1 cellular context compared by ENCODE assay signal in the genomic region with DNA sequence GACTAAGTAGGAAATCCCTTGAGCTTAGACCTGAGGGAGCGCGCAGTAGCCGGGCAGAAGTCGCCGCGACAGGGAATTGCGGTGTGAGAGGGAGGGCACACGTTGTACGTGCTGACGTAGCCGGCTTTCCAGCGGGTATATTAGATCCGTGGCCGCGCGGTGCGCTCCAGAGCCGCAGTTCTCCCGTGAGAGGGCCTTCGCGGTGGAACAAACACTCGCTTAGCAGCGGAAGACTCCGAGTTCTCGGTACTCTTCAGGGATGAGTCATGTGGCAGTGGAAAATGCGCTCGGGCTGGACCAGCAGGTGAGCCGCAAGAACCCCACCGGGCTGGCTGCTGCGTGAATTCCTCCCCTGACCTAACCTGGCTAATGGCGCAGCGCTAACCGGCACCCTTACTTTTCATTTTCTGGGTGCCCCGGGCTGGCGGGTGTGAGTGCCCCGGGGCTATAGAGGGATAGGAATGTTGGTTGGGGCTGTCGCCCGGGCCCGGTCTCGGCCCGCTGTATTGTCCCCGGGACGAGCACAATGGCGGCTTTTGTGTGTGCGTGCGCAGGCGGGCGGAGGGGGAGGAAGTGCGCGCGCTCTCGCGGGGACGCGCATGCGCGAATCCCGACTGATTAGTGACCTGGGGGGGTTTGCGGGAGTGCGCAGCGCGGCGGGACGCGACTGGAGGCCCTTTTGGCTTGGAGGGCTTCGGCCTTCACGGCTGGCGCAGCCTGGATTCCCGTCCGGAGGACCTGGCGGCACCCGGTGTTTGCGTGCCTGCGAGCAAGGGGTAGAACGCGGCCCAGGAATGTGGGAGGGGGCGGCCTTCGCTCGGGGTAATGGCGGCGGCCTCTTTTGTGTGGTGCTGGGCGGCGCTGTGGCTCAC.
TF ChIP-seq lines count a peak whose summit lies in the region.

A gene (plus strand): TSS at position 169 of the 872 bp plus-strand sequence. CDS start 91 bp downstream, at position 260.

TF ChIP-seq in H1, 55 proteins besides CTCF, POLR2A, EP300 and RAD21 (continued from another document):
- TF ChIP-seq, protein P1, sequence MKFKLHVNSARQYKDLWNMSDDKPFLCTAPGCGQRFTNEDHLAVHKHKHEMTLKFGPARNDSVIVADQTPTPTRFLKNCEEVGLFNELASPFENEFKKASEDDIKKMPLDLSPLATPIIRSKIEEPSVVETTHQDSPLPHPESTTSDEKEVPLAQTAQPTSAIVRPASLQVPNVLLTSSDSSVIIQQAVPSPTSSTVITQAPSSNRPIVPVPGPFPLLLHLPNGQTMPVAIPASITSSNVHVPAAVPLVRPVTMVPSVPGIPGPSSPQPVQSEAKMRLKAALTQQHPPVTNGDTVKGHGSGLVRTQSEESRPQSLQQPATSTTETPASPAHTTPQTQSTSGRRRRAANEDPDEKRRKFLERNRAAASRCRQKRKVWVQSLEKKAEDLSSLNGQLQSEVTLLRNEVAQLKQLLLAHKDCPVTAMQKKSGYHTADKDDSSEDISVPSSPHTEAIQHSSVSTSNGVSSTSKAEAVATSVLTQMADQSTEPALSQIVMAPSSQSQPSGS (IDR thresholded peaks at IDR 0.05; ENCODE audit: low read length) = 0 out of 2 replicates have a peak, but pooled peaks have one; percentile 3
- TF ChIP-seq, protein P2, sequence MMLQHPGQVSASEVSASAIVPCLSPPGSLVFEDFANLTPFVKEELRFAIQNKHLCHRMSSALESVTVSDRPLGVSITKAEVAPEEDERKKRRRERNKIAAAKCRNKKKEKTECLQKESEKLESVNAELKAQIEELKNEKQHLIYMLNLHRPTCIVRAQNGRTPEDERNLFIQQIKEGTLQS (IDR thresholded peaks at IDR 0.05; ENCODE audit: insufficient read depth, low read depth, low read length) = no peak
- TF ChIP-seq BCL11A (IDR thresholded peaks at IDR 0.05; ENCODE audit: low read depth in 2 of 2, low read length in 2 of 2) (no peak), TAF7 (optimal IDR thresholded peaks at IDR 0.05; ENCODE audit: borderline replicate concordance, low read depth, low read length) (peak; percentile 87), ASH2L (IDR thresholded peaks at IDR 0.05; ENCODE audit: low read length) (peak; percentile 3)
